27 cellular contexts compared by ENCODE assay signal in genomic region chr1:155596864-155597263, GRCh38.
"Had no signal": no experiment of that assay in that cellular context is flagged by ENCODE, and none has a peak within 500 bp of the region (broad histone marks: within the 10 kb centered on the region; RNA-seq: fewer than 3 reads in every experiment).

No MANE protein-coding gene starts in this region.

- H3K27ac Mint-ChIP-seq: endodermal cell; mesothelial cell of epicardium; natural killer cell treated with Interleukin-12 subunit alpha and Interleukin-12 subunit beta and Interleukin-15 and Interleukin-18, amount 100 ng/mL, for 72 hours; stimulated activated naive B cell treated with anti-CD40 and anti-IgM and Interleukin-4, amounts not matched to agents 10 μg/mL and 1 μg/mL and 100 μg/mL, for 72 hours; stimulated activated naive CD8-positive, alpha-beta T cell treated with anti-CD3 and anti-CD28 coated beads, Interleukin-15, Interleukin-2, amounts not matched to agents 100 ng/mL and 50 ng/mL, for 24 hours; type B pancreatic cell had no signal

- H3K27ac ChIP-seq: epithelial cell of prostate, gastrocnemius medialis, hepatocyte, left lung, ovary, psoas muscle, skin epidermis, spleen, testis, tibial artery had no signal

- DNase-seq: effector CD8-positive, alpha-beta T cell; endodermal cell; foreskin fibroblast; gastrocnemius medialis; kidney; left cardiac atrium; left lung; mesenchymal stem cell; mucosa of descending colon; naive B cell; occipital lobe; ovary; posterior cingulate gyrus; psoas muscle; right cardiac atrium; spleen; stimulated activated naive B cell treated with anti-CD40 and anti-IgM and Interleukin-4, amounts not matched to agents 10 μg/mL and 1 μg/mL and 100 μg/mL, for 72 hours; testis; tibial artery had no signal

- H3K4me3 ChIP-seq: gastrocnemius medialis, hepatocyte, left lung, mucosa of descending colon, ovary, psoas muscle, skin epidermis, spleen, testis, tibial artery had no signal

- H3K36me3 Mint-ChIP-seq: mesothelial cell of epicardium; naive B cell; natural killer cell treated with Interleukin-12 subunit alpha and Interleukin-12 subunit beta and Interleukin-15 and Interleukin-18, amount 100 ng/mL, for 72 hours; stimulated activated naive B cell treated with anti-CD40 and anti-IgM and Interleukin-4, amounts not matched to agents 10 μg/mL and 1 μg/mL and 100 μg/mL, for 72 hours; type B pancreatic cell had no signal

- ATAC-seq: esophagus mucosa; gastrocnemius medialis; left cardiac atrium; mucosa of descending colon; natural killer cell treated with Interleukin-12 subunit alpha and Interleukin-12 subunit beta and Interleukin-15 and Interleukin-18, amount 100 ng/mL, for 72 hours; psoas muscle; right cardiac atrium; stimulated activated naive B cell treated with anti-CD40 and anti-IgM and Interleukin-4, amounts not matched to agents 10 μg/mL and 1 μg/mL and 100 μg/mL, for 72 hours had no signal

- H3K9me3 ChIP-seq: gastrocnemius medialis, left lung, mucosa of descending colon, ovary, psoas muscle, spleen, testis, tibial artery had no signal

- H3K9me3 Mint-ChIP-seq: endodermal cell; mesothelial cell of epicardium; naive B cell; natural killer cell treated with Interleukin-12 subunit alpha and Interleukin-12 subunit beta and Interleukin-15 and Interleukin-18, amount 100 ng/mL, for 72 hours; stimulated activated naive B cell treated with anti-CD40 and anti-IgM and Interleukin-4, amounts not matched to agents 10 μg/mL and 1 μg/mL and 100 μg/mL, for 72 hours; stimulated activated naive CD8-positive, alpha-beta T cell treated with anti-CD3 and anti-CD28 coated beads, Interleukin-15, Interleukin-2, amounts not matched to agents 100 ng/mL and 50 ng/mL, for 24 hours; type B pancreatic cell had no signal

- H3K27me3 Mint-ChIP-seq: stimulated activated naive CD8-positive, alpha-beta T cell treated with anti-CD3 and anti-CD28 coated beads, Interleukin-15, Interleukin-2, amounts not matched to agents 100 ng/mL and 50 ng/mL, for 24 hours; type B pancreatic cell had no signal

- H3K27me3 ChIP-seq: hepatocyte, ovary, spleen, testis had no signal

- H3K36me3 ChIP-seq: gastrocnemius medialis, left lung, ovary, spleen, tibial artery had no signal

- H3K4me1 ChIP-seq: gastrocnemius medialis, psoas muscle, testis had no signal

- H3K4me3 Mint-ChIP-seq: endodermal cell; mesothelial cell of epicardium; natural killer cell treated with Interleukin-12 subunit alpha and Interleukin-12 subunit beta and Interleukin-15 and Interleukin-18, amount 100 ng/mL, for 72 hours; stimulated activated naive B cell treated with anti-CD40 and anti-IgM and Interleukin-4, amounts not matched to agents 10 μg/mL and 1 μg/mL and 100 μg/mL, for 72 hours; stimulated activated naive CD8-positive, alpha-beta T cell treated with anti-CD3 and anti-CD28 coated beads, Interleukin-15, Interleukin-2, amounts not matched to agents 100 ng/mL and 50 ng/mL, for 24 hours; type B pancreatic cell had no signal
